ENCODE assay signal across 11 cellular contexts in the genomic region with DNA sequence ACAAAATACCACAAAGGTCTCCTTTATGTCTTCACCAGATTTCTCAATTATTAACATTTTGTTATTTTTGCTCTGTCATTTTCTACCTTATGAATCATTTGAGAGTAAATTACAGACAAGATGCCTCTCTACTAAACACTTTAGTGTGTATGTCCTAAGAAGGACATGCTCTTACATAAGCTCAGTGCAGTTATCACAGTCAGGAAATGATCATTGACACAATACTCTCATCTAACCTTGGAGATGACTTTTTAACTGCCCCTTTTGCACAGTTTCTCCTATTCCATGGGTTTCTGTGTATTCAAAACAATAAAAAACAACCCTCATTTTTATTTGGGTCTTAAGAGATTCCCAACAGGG.
A peak's percentile ranks its signal among the peaks of the same experiment; 100 is the strongest.
DNase-seq lines count a peak whose midpoint lies in the region; ATAC-seq and TF ChIP-seq lines count a peak whose summit lies in the region.
"Had no signal": no experiment of that assay in that cellular context is flagged by ENCODE, and none has a peak within 500 bp of the region (broad histone marks: within the 10 kb centered on the region; RNA-seq: fewer than 3 reads in every experiment).

No MANE protein-coding gene starts in this region.

- ATAC-seq in SK-N-SH treated with all-trans-retinoic acid at 6 μM for 48 hours (peak; percentile 63), heart right ventricle (peak in 4 of 8 donors; percentile 18 to 67 (median 44)), GM19452 (IDR thresholded peaks at IDR 0.05; ENCODE audit: unreplicated experiment) (no peak)
- ATAC-seq: A549 had no signal

- DNase-seq in SK-N-SH: no peak
- DNase-seq in SKM-1 treated with dmso at 0.1 percent for 144 hours (lab: John Stamatoyannopoulos, UW; ENCODE audit: unreplicated experiment): peak; percentile 43
- no peak for DNase-seq in heart right ventricle
- no peak for DNase-seq in NCI-H1930 (lab: John Stamatoyannopoulos, UW)
- DNase-seq in NCI-H187 (lab: John Stamatoyannopoulos, UW): no peak
- DNase-seq: NCI-H510A had no signal

- CTCF ChIA-PET in SK-N-SH (lab: Yijun Ruan, JAX): no interaction called here

- H3K27ac ChIP-seq in SK-N-SH (ENCODE audit: low read depth in 2 of 2, low read length in 1 of 2): peak overlapping the region in 1 of 2 experiments; percentile 2; a peak in 2 of 4 replicates
- peak overlapping the region in 8 of 10 donors; percentile 29 to 84 (median 66) for H3K27ac ChIP-seq in heart right ventricle
- peak overlapping the region in 17 of 21 experiments; percentile 9 to 84 (median 59) for H3K27ac ChIP-seq in skin epidermis
- H3K27ac ChIP-seq: A549, SJSA1 had no signal

- H3K4me3 ChIP-seq in SK-N-SH (ENCODE audit: low read depth in 2 of 2, low read length in 1 of 2) (no peak overlapping the region), heart right ventricle (no peak overlapping the region), skin epidermis (no peak overlapping the region)
- H3K4me3 ChIP-seq: A549, SJSA1 had no signal

- no peak overlapping the region; the same call in 1 of the 2 replicates for H2AFZ ChIP-seq in SK-N-SH (ENCODE audit: low read depth)

- TF ChIP-seq RAD21 in SK-N-SH (IDR thresholded peaks at IDR 0.05; ENCODE audit: low read length): no peak

- H4K20me1 ChIP-seq in SK-N-SH (ENCODE audit: insufficient read depth): no peaks in the 10 kb centered on the region

- H3K79me2 ChIP-seq in SK-N-SH (ENCODE audit: insufficient read depth): no peaks in the 10 kb centered on the region

- H3K9me3 ChIP-seq in SK-N-SH: peaks cover 5% of the 10 kb centered on the region; the same call in 1 of the 2 replicates
- H3K9me3 ChIP-seq in heart right ventricle: peaks cover 0 to 24% (median 6%) of the 10 kb centered on the region in 11 donors
- H3K9me3 ChIP-seq: A549 had no signal

- no peak for TF ChIP-seq EP300 in SK-N-SH (IDR thresholded peaks at IDR 0.05; ENCODE audit: borderline replicate concordance in 1 of 2, low read depth in 1 of 2, low read length in 1 of 2)

- POLR2A ChIA-PET in SK-N-SH (lab: Yijun Ruan, JAX): no interaction called here

- H3K4me2 ChIP-seq in SK-N-SH: no peak overlapping the region
- H3K4me2 ChIP-seq: A549 had no signal

- no peaks in the 10 kb centered on the region for H3K9me2 ChIP-seq in SK-N-SH

- no peak overlapping the region for H3K9ac ChIP-seq in SK-N-SH

- intact Hi-C loops in heart right ventricle (cut with DNase I): no loop called here

- H3K36me3 ChIP-seq in SK-N-SH (replicated peaks in 1 of 2; ENCODE audit: control insufficient read depth in 1 of 2, insufficient read depth in 2 of 2, low read length in 1 of 2) (no peaks in the 10 kb centered on the region), heart right ventricle (no peaks in the 10 kb centered on the region)
- H3K36me3 ChIP-seq: SJSA1 had no signal

- peaks cover 9% of the 10 kb centered on the region for H3F3A ChIP-seq in SK-N-SH (replicated peaks; ENCODE audit: insufficient read depth)

- H3K27me3 ChIP-seq in SK-N-SH (ENCODE audit: insufficient read depth) (no peaks in the 10 kb centered on the region), heart right ventricle (peaks cover 0 to 40% (median 15%) of the 10 kb centered on the region in 7 donors)
- H3K27me3 ChIP-seq: SJSA1 had no signal

- no peak for TF ChIP-seq CTCF in SK-N-SH (IDR thresholded peaks at IDR 0.05)
- no peak for TF ChIP-seq CTCF in heart right ventricle (IDR thresholded peaks at IDR 0.05)

- H3K4me1 ChIP-seq in SK-N-SH (ENCODE audit: control insufficient read depth in 1 of 2, insufficient read depth in 2 of 2, low read depth in 1 of 2, low read length in 1 of 2) (peaks cover 0 to 2% of the 10 kb centered on the region in 2 experiments; a peak in 2 of 4 replicates), heart right ventricle (peaks cover 0 to 36% (median 8%) of the 10 kb centered on the region in 9 donors)
- H3K4me1 ChIP-seq: A549 had no signal

TF ChIP-seq in SK-N-SH treated with all-trans-retinoic acid at 6 μM for 48 hours, 23 proteins besides CTCF, POLR2A, EP300 and RAD21:
- TF ChIP-seq CSDC2 (CRISPR knock-in tag; IDR thresholded peaks at IDR 0.05): no peak

TF ChIP-seq in SK-N-SH, 30 proteins besides CTCF, POLR2A, EP300 and RAD21:
- TF ChIP-seq RFX5 (IDR thresholded peaks at IDR 0.05; ENCODE audit: low read length) (no peak), YY1 (IDR thresholded peaks at IDR 0.05; ENCODE audit: low read depth) (no peak), GATA2 (CRISPR knock-in tag; IDR thresholded peaks at IDR 0.05) (no peak), RXRA (IDR thresholded peaks at IDR 0.05; ENCODE audit: borderline replicate concordance, low read depth) (no peak), MXI1 (IDR thresholded peaks at IDR 0.05; ENCODE audit: low read depth, low read length) (no peak), FOXJ3 (CRISPR knock-in tag; IDR thresholded peaks at IDR 0.05) (no peak), NRF1 (IDR thresholded peaks at IDR 0.05; ENCODE audit: low read depth, low read length) (no peak), TEAD4 (IDR thresholded peaks at IDR 0.05; ENCODE audit: borderline replicate concordance, insufficient read depth) (no peak), CHD2 (IDR thresholded peaks at IDR 0.05; ENCODE audit: low read length, partially characterized antibody) (no peak), FOSL2 (IDR thresholded peaks at IDR 0.05; ENCODE audit: borderline replicate concordance, low read depth) (no peak), EZH2phosphoT487 (IDR thresholded peaks at IDR 0.05; ENCODE audit: borderline replicate concordance, low read depth) (no peak), SMC3 (IDR thresholded peaks at IDR 0.05; ENCODE audit: low read depth, low read length) (no peak), POLR2AphosphoS5 (IDR thresholded peaks at IDR 0.05; ENCODE audit: low read depth, low read length) (no peak), MEF2A (IDR thresholded peaks at IDR 0.05; ENCODE audit: borderline replicate concordance, low read depth) (no peak), RCOR1 (IDR thresholded peaks at IDR 0.05; ENCODE audit: low read length) (no peak)
- TF ChIP-seq, protein P1, sequence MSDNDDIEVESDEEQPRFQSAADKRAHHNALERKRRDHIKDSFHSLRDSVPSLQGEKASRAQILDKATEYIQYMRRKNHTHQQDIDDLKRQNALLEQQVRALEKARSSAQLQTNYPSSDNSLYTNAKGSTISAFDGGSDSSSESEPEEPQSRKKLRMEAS (IDR thresholded peaks at IDR 0.05; ENCODE audit: low read depth): no peak
- TF ChIP-seq, protein P2, sequence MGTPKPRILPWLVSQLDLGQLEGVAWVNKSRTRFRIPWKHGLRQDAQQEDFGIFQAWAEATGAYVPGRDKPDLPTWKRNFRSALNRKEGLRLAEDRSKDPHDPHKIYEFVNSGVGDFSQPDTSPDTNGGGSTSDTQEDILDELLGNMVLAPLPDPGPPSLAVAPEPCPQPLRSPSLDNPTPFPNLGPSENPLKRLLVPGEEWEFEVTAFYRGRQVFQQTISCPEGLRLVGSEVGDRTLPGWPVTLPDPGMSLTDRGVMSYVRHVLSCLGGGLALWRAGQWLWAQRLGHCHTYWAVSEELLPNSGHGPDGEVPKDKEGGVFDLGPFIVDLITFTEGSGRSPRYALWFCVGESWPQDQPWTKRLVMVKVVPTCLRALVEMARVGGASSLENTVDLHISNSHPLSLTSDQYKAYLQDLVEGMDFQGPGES (IDR thresholded peaks at IDR 0.05; ENCODE audit: low read depth, low read length): no peak
- TF ChIP-seq, protein P3, sequence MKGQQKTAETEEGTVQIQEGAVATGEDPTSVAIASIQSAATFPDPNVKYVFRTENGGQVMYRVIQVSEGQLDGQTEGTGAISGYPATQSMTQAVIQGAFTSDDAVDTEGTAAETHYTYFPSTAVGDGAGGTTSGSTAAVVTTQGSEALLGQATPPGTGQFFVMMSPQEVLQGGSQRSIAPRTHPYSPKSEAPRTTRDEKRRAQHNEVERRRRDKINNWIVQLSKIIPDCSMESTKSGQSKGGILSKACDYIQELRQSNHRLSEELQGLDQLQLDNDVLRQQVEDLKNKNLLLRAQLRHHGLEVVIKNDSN (IDR thresholded peaks at IDR 0.05; ENCODE audit: borderline replicate concordance, low read depth): no peak
TF ChIP-seq in SK-N-SH: peak in this region for 0.
